ENCODE assay signal across 8 cellular contexts in the genomic region with DNA sequence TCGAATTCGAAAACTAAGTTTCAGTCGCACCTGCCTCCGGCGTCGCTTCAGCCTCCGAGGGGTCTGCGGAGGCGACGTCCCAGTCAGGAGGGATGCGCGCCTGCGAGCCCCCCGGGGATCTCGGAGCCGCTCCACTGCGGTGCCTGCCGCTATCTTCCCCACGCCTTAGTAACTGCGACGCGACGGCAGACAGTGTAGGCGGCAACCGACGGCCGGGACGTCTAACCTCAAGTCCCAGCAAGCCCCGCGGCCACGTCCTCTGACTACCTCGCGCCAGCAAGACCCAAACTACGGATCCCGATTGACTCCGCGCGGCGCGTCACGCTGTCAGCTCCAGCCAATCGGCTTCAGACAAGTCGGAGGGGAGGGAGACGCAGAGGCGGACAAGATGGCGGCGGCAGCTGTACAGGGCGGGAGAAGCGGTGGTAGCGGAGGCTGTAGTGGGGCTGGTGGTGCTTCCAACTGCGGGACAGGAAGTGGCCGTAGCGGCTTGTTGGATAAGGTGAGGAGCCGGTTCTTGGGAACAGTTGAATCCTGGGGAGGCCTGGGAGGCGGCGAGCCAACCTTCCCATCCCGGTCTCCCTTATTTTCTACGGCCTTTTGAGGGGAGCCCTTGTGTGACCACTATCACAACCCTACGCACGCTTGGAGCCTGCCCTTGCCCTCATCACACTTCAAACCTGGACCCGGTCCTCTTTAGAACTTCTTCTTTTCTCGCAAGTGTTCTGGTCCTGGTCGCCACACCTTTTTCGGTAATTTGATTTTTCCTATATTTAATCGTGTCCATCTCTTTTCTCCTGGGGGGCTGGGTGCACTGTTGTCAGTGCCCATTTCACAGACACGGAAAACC. TPM values are rescaled to one million over a fixed set of nuclear protein-coding genes. Genes with fewer than 3 reads are reported as not detected.
A peak's percentile ranks its signal among the peaks of the same experiment; 100 is the strongest.
DNase-seq lines count a peak whose midpoint lies in the region; ATAC-seq, FAIRE-seq and TF ChIP-seq lines count a peak whose summit lies in the region.

A gene (plus strand): TSS at position 369 of the 850 bp plus-strand sequence. CDS start 20 bp downstream, at position 389.
A gene with protein sequence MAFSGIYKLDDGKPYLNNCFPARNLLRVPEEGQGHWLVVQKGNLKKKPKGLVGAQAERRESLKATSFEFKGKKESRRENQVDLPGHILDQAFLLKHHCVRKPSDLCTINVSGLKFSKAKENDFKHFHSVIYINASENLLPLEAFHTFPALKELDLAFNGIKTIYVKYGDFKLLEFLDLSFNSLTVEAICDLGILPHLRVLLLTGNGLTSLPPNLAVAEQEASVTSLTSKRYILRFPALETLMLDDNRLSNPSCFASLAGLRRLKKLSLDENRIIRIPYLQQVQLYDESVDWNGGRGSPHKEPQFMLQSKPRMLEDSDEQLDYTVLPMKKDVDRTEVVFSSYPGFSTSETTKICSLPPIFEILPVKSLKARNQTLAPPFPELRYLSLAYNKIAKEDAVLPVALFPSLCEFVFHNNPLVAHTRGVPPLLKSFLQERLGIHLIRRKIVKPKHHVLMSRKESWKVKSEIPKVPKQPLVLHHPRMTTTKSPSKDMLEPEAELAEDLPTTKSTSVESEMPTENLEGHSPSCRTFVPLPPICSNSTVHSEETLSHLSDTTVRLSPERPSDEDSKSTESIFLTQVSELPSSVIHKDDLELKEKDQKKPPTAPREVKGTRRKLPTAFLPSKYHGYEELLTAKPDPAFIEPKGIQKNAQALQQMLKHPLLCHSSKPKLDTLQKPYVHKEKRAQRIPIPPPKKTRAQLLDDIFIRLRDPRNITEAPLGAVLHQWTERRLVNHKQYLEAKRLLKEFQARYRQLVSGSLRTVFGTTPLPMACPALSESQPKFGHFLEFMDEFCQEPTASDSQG (minus strand): TSS at position 194 of the 850 bp plus-strand sequence. CDS start 8,213 bp downstream, outside the sequence.

- peak within 1 kb of the TSS; percentile 88 to 97 (median 90) for H3K4me3 Mint-ChIP-seq in T-cell

- CTCF ChIA-PET in T-cell (lab: Charles Lee), result interaction anchor here in 1 of 2 donors (0.6 kb wide), 1 partner anchor 312 kb away, joined by 4 read pairs; no protein-coding TSS in a partner anchor

- peaks cover 53 to 82% (median 55%) of the 10 kb centered on the region in 3 donors for H3K4me1 Mint-ChIP-seq in T-cell

- H3K27me3 Mint-ChIP-seq in T-cell, result no peaks in the 10 kb centered on the region

- intact Hi-C loops in heart right ventricle (cut with DNase I) (no loop called here), posterior cingulate gyrus (cut with DNase I) (no loop called here)

- peak within 1 kb of the TSS in 9 of 10 donors; percentile 79 to 95 (median 87) for H3K27ac ChIP-seq in heart right ventricle
- H3K27ac ChIP-seq in upper lobe of left lung, result peak within 1 kb of the TSS; percentile 64 to 92 (median 88)

- H3K36me3 ChIP-seq in heart right ventricle, result peaks cover 0 to 35% (median 0%) of the 10 kb centered on the region in 9 donors
- H3K36me3 ChIP-seq in upper lobe of left lung, result peaks cover 0 to 3% (median 0%) of the 10 kb centered on the region in 4 donors

- H3K4me3 ChIP-seq in heart right ventricle, result peak within 1 kb of the TSS; percentile 50 to 93 (median 82)
- peak within 1 kb of the TSS; percentile 85 to 93 (median 89) for H3K4me3 ChIP-seq in upper lobe of left lung

- TF ChIP-seq EP300 in upper lobe of left lung (IDR thresholded peaks at IDR 0.05), result peak in 1 of 4 donors; percentile 76

- H3K4me1 ChIP-seq in heart right ventricle (peaks cover 0 to 59% (median 47%) of the 10 kb centered on the region in 9 donors), upper lobe of left lung (peaks cover 19 to 50% (median 27%) of the 10 kb centered on the region in 4 donors)

- no peaks in the 10 kb centered on the region for H3K27me3 ChIP-seq in heart right ventricle
- no peaks in the 10 kb centered on the region for H3K27me3 ChIP-seq in upper lobe of left lung

- DNase-seq in GM12891 (ENCODE audit: insufficient read length, low spot score), result peak; percentile 83
- DNase-seq in NCI-H1436 treated with DMSO at 0.1 percent for 48 hours (lab: John Stamatoyannopoulos, UW), result peak; percentile 89
- peak; percentile 88 to 100 (median 98) for DNase-seq in T-cell
- DNase-seq in amniotic stem cell (lab: John Stamatoyannopoulos, UW), result peak; percentile 97
- peak; percentile 98 to 99 for DNase-seq in heart right ventricle
- DNase-seq in posterior cingulate gyrus, result peak; percentile 99 to 100 (median 99)
- DNase-seq in upper lobe of left lung, result peak; percentile 99 to 100

- TF ChIP-seq POLR2A in GM12891 (IDR thresholded peaks at IDR 0.05; ENCODE audit: low read depth, low read length) (peak; percentile 95), upper lobe of left lung (IDR thresholded peaks at IDR 0.05) (peak in 3 of 4 donors; percentile 55 to 90 (median 61))

- TF ChIP-seq CTCF in heart right ventricle (IDR thresholded peaks at IDR 0.05) (no peak), upper lobe of left lung (IDR thresholded peaks at IDR 0.05) (peak in 1 of 6 experiments; percentile 29)

- H3K9me3 Mint-ChIP-seq in T-cell, result no peaks in the 10 kb centered on the region

- H3K36me3 Mint-ChIP-seq in T-cell, result peaks cover 18% of the 10 kb centered on the region

- H3K9me3 ChIP-seq in heart right ventricle (no peaks in the 10 kb centered on the region), upper lobe of left lung (no peaks in the 10 kb centered on the region)

- peak within 1 kb of the TSS; percentile 85 to 91 for H3K27ac Mint-ChIP-seq in T-cell

- FAIRE-seq in GM12891 (lab: Jason Lieb, UNC), result peak; percentile 100

- 0% methylated on average over 65 to 66 of the region's 66 CpGs for WGBS in heart right ventricle, 2 donors
- WGBS in upper lobe of left lung, 2 donors, result 0 to 1% methylated on average over 19 to 48 of the region's 66 CpGs

- ATAC-seq in HG02840 (IDR thresholded peaks at IDR 0.05; ENCODE audit: low FRiP score, unreplicated experiment) (peak; percentile 90), T-cell (replicated peaks in 1 of 4) (peak; percentile 97 to 99 (median 98)), heart right ventricle (peak; percentile 98 to 100 (median 100)), upper lobe of left lung (ENCODE audit: low FRiP score in 2 of 2) (peak; percentile 100)

- POLR2A ChIA-PET in T-cell (lab: Charles Lee), result no interaction called here

TF ChIP-seq in GM12891, 5 proteins besides CTCF, POLR2A, EP300 and RAD21:
- TF ChIP-seq POU2F2 (IDR thresholded peaks at IDR 0.05; ENCODE audit: low read depth, low read length) (no peak; the same call in none of the 2 replicates), TAF1 (IDR thresholded peaks at IDR 0.05; ENCODE audit: low read depth, low read length) (peak; percentile 97), SPI1 (IDR thresholded peaks at IDR 0.05; ENCODE audit: low read depth, low read length) (no peak), PAX5 (IDR thresholded peaks at IDR 0.05; ENCODE audit: insufficient read depth, low read length, severe bottlenecking) (peak; percentile 63), POLR2AphosphoS5 (IDR thresholded peaks at IDR 0.05; ENCODE audit: low read depth, low read length) (peak; percentile 94)

RNA-seq across cellular contexts. Expression of the first gene that starts in this region (rescaled TPM):
- polyA plus RNA-seq in GM12891 (2012; ENCODE audit: low read depth, missing spikeins), result 71.4 TPM
- total RNA-seq in T-cell (100 to 1,000 TPM in 1 of 5 donors, 10 to 100 TPM in 4; 75.4 to 101 (median 90.8) TPM), heart right ventricle (100 to 1,000 TPM in 5 of 10 donors, 10 to 100 TPM in 5; 78.4 to 128 (median 99.5) TPM), upper lobe of left lung (100 to 1,000 TPM in 2 of 6 donors, 10 to 100 TPM in 4; 15.5 to 150 (median 89.0) TPM)
- polyA plus RNA-seq in heart right ventricle, result 100 to 1,000 TPM; 116 to 143 TPM

RNA-seq across cellular contexts. Expression of the second gene that starts in this region (rescaled TPM):
- 3.3 TPM for polyA plus RNA-seq in GM12891 (2012; ENCODE audit: low read depth, missing spikeins)
- total RNA-seq in T-cell, result 10 to 100 TPM; 12.6 to 27.7 (median 14.6) TPM
- 10 to 100 TPM in 6 of 10 donors, 1 to 10 TPM in 4; 4.0 to 22.8 (median 11.7) TPM for total RNA-seq in heart right ventricle
- 1 to 10 TPM; 1.8 to 4.3 TPM for polyA plus RNA-seq in heart right ventricle
- total RNA-seq in upper lobe of left lung, result 10 to 100 TPM in 5 of 6 donors, 1 to 10 TPM in 1; 9.4 to 25.1 (median 16.7) TPM

Comparison
In these comparisons a context has a peak if more than half of its experiments do, and no peak if none do; other contexts are left out.
1. Peak in every context shown above with its lines: DNase-seq, ATAC-seq, H3K4me3 ChIP-seq and H3K27ac ChIP-seq.